Comparison of ENCODE assay signal across 31 cellular contexts in the genomic region with DNA sequence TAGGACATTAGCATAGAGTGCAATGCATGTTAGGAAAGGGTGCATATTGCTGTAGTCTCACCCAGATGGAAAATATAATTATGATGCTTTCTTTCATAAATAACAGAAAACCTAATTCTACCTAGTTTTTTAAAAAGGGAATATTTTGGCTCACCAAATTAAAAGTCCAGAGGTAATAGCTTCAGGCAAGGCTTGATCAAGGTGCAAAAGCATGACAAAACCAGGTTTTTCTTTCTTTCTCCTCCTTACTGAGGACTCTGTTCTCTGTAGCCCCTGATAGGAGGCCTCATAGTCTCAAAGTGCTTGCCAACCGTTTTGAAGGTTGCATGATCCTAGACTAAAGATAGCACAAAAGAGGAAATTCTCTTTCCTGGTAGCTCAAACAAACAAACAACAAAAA.
"Had no signal": no experiment of that assay in that cellular context is flagged by ENCODE, and none has a peak within 500 bp of the region (broad histone marks: within the 10 kb centered on the region; RNA-seq: fewer than 3 reads in every experiment).

No MANE protein-coding gene starts in this region.

- FAIRE-seq: endometrium, endothelial cell of umbilical vein, frontal cortex, TTC549 had no signal

- ATAC-seq: activated naive CD4-positive, alpha-beta T cell treated with anti-CD3 and anti-CD28 coated beads, Interleukin-2, amount 50 U/mL, for 72 hours; activated T-cell treated with anti-CD3 and anti-CD28 coated beads, Interleukin-2, amount 50 U/mL, for 72 hours; esophagus mucosa had no signal

- H3K4me3 ChIP-seq: ascending aorta, breast epithelium, cardiac muscle cell, colonic mucosa had no signal

- DNase-seq: activated CD4-positive, alpha-beta memory T cell treated with anti-CD3 and anti-CD28 coated beads, Interleukin-2, amount 10 ng/mL, durations not matched to agents 7 days and 5 days; activated CD4-positive, alpha-beta T cell treated with anti-CD3 and anti-CD28 coated beads for 1 hour; activated CD4-positive, alpha-beta T cell treated with anti-CD3 and anti-CD28 coated beads for 4 hours; activated CD4-positive, alpha-beta T cell treated with anti-CD3 and anti-CD28 coated beads, Interleukin-2, amount 10 ng/mL, durations not matched to agents 7 days and 5 days; activated CD4-positive, alpha-beta T cell treated with anti-CD3 and anti-CD28 coated beads, Interleukin-2, amount 50 U/mL, for 4 hours; activated CD8-positive, alpha-beta memory T cell treated with anti-CD3 and anti-CD28 coated beads, Interleukin-2, amount 50 U/mL, for 48 hours; activated gamma-delta T cell; activated naive CD4-positive, alpha-beta T cell; activated naive CD4-positive, alpha-beta T cell treated with anti-CD3 and anti-CD28 coated beads, Interleukin-2, amount 10 ng/mL, durations not matched to agents 7 days and 5 days; activated naive CD8-positive, alpha-beta T cell treated with anti-CD3 and anti-CD28 coated beads, Interleukin-2, amount 10 ng/mL, durations not matched to agents 7 days and 5 days; activated T-cell treated with anti-CD3 and anti-CD28 coated beads for 4 hours; activated T-cell treated with anti-CD3 and anti-CD28 coated beads, Interleukin-2, amount 50 U/mL, for 24 hours; activated T-cell treated with anti-CD3 and anti-CD28 coated beads, Interleukin-2, amount 50 U/mL, for 72 hours; central memory CD4-positive, alpha-beta T cell; cerebellar nuclear complex; colonic mucosa; effector CD8-positive, alpha-beta T cell; foreskin fibroblast; head of caudate nucleus; hippocampal formation; T-helper 2 cell; WERI-Rb-1 had no signal

- H3K27ac ChIP-seq: ascending aorta, breast epithelium, cardiac muscle cell, colonic mucosa, WERI-Rb-1 had no signal

- H3K27me3 ChIP-seq: ascending aorta, cardiac muscle cell, colonic mucosa had no signal

- H3K4me1 ChIP-seq: ascending aorta, breast epithelium, colonic mucosa had no signal

- H3K36me3 ChIP-seq: ascending aorta, breast epithelium, cardiac muscle cell, colonic mucosa, WERI-Rb-1 had no signal

- H3K9me3 ChIP-seq: ascending aorta, breast epithelium, colonic mucosa had no signal
